1 cellular context compared by ENCODE assay signal in genomic region chr6:166251655-166252054, GRCh38.
A peak's percentile ranks its signal among the peaks of the same experiment; 100 is the strongest.
TF ChIP-seq lines count a peak whose summit lies in the region.

No MANE protein-coding gene starts in this region.

TF ChIP-seq in K562, 482 proteins besides CTCF, POLR2A, EP300 and RAD21:
- no peak for TF ChIP-seq ZNF140 (CRISPR knock-in tag; IDR thresholded peaks at IDR 0.05)
- no peak for TF ChIP-seq TSHZ1 (CRISPR knock-in tag; IDR thresholded peaks at IDR 0.05)
- TF ChIP-seq, protein P1, sequence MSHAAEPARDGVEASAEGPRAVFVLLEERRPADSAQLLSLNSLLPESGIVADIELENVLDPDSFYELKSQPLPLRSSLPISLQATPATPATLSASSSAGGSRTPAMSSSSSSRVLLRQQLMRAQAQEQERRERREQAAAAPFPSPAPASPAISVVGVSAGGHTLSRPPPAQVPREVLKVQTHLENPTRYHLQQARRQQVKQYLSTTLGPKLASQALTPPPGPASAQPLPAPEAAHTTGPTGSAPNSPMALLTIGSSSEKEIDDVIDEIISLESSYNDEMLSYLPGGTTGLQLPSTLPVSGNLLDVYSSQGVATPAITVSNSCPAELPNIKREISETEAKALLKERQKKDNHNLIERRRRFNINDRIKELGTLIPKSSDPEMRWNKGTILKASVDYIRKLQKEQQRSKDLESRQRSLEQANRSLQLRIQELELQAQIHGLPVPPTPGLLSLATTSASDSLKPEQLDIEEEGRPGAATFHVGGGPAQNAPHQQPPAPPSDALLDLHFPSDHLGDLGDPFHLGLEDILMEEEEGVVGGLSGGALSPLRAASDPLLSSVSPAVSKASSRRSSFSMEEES (CRISPR knock-in tag; IDR thresholded peaks at IDR 0.05), result peak; percentile 41
- no peak for TF ChIP-seq PCBP1 (IDR thresholded peaks at IDR 0.05; ENCODE audit: low read depth, low read length, poor library complexity, severe bottlenecking)
- no peak for TF ChIP-seq NELFE (IDR thresholded peaks at IDR 0.05; ENCODE audit: insufficient read depth, insufficient read length)
- no peak for TF ChIP-seq ZNF449 (CRISPR knock-in tag; IDR thresholded peaks at IDR 0.05)
- TF ChIP-seq BHLHE40 (IDR thresholded peaks at IDR 0.05; ENCODE audit: low read length), result peak; percentile 42; the same call in 1 of the 2 replicates
- no peak for TF ChIP-seq ZNF551 (CRISPR knock-in tag; IDR thresholded peaks at IDR 0.05)
- TF ChIP-seq FOXO4 (CRISPR knock-in tag; IDR thresholded peaks at IDR 0.05), result no peak
- TF ChIP-seq HNRNPL (IDR thresholded peaks at IDR 0.05; ENCODE audit: low read depth, low read length), result no peak
- TF ChIP-seq TBP (optimal IDR thresholded peaks at IDR 0.05; ENCODE audit: low read depth, low read length), result no peak
- no peak for TF ChIP-seq SRSF3 (IDR thresholded peaks at IDR 0.05; ENCODE audit: insufficient read depth, low read length)
- TF ChIP-seq CBFB (CRISPR knock-in tag; IDR thresholded peaks at IDR 0.05), result no peak
- no peak for TF ChIP-seq ZNF217 (CRISPR knock-in tag; IDR thresholded peaks at IDR 0.05)
- no peak for TF ChIP-seq HMG20B (CRISPR knock-in tag; IDR thresholded peaks at IDR 0.05)
- TF ChIP-seq USF1 (CRISPR knock-in tag; IDR thresholded peaks at IDR 0.05), result peak; percentile 25; the same call in 1 of the 2 replicates
- no peak for TF ChIP-seq NFIC (IDR thresholded peaks at IDR 0.05)
- no peak for TF ChIP-seq ZNF76 (CRISPR knock-in tag; IDR thresholded peaks at IDR 0.05; ENCODE audit: borderline replicate concordance)
- TF ChIP-seq KLF16 (IDR thresholded peaks at IDR 0.05), result no peak
- TF ChIP-seq TAF7 (tag; IDR thresholded peaks at IDR 0.05), result no peak
- no peak for TF ChIP-seq NRF1 (conservative IDR thresholded peaks at IDR 0.05 in 1 of 2, IDR thresholded peaks at IDR 0.05 in 1 of 2)
- no peak for TF ChIP-seq HNRNPUL1 (IDR thresholded peaks at IDR 0.05; ENCODE audit: low read length)
- no peak for TF ChIP-seq ZNF316 (IDR thresholded peaks at IDR 0.05)
- TF ChIP-seq, protein P2, sequence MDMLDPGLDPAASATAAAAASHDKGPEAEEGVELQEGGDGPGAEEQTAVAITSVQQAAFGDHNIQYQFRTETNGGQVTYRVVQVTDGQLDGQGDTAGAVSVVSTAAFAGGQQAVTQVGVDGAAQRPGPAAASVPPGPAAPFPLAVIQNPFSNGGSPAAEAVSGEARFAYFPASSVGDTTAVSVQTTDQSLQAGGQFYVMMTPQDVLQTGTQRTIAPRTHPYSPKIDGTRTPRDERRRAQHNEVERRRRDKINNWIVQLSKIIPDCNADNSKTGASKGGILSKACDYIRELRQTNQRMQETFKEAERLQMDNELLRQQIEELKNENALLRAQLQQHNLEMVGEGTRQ (CRISPR knock-in tag; IDR thresholded peaks at IDR 0.05), result peak; percentile 55
- TF ChIP-seq HDAC1 (IDR thresholded peaks at IDR 0.05), result no peak
